In genomic region chr19:16266586-16266942, GRCh38 we compare ENCODE assay signal across 16 cellular contexts. TPM values are rescaled to one million over a fixed set of nuclear protein-coding genes. Genes with fewer than 3 reads are reported as not detected.
DNase-seq lines count a peak whose midpoint lies in the region; ATAC-seq and TF ChIP-seq lines count a peak whose summit lies in the region.
"Had no signal": no experiment of that assay in that cellular context is flagged by ENCODE, and none has a peak within 500 bp of the region (broad histone marks: within the 10 kb centered on the region; RNA-seq: fewer than 3 reads in every experiment).

No MANE protein-coding gene starts in this region.

- peak overlapping the region; percentile 6 for H3K4me3 ChIP-seq in effector memory CD4-positive, alpha-beta T cell (ENCODE audit: insufficient read depth, low read depth, low read length, poor library complexity, severe bottlenecking)
- H3K4me3 ChIP-seq: SJSA1, upper lobe of left lung had no signal

- peaks cover 52% of the 10 kb centered on the region for H3K4me1 ChIP-seq in effector memory CD4-positive, alpha-beta T cell (ENCODE audit: control insufficient read depth, insufficient read depth, low read length, poor library complexity, severe bottlenecking)
- H3K4me1 ChIP-seq: SJSA1 had no signal

- H3K9me3 Mint-ChIP-seq in osteocyte (ENCODE audit: unreplicated experiment), result no peaks in the 10 kb centered on the region
- H3K9me3 Mint-ChIP-seq: activated naive CD4-positive, alpha-beta T cell treated with anti-CD3 and anti-CD28 coated beads, Interleukin-2, amount 50 U/mL, for 72 hours had no signal

- no peak overlapping the region for H3K27ac Mint-ChIP-seq in osteocyte (ENCODE audit: unreplicated experiment)
- H3K27ac Mint-ChIP-seq: activated naive CD4-positive, alpha-beta T cell treated with anti-CD3 and anti-CD28 coated beads, Interleukin-2, amount 50 U/mL, for 72 hours had no signal

- ATAC-seq in HG03460 (IDR thresholded peaks at IDR 0.05; ENCODE audit: unreplicated experiment), result no peak
- ATAC-seq: left lobe of liver had no signal

- no peaks in the 10 kb centered on the region for H3K36me3 Mint-ChIP-seq in osteocyte (ENCODE audit: unreplicated experiment)
- H3K36me3 Mint-ChIP-seq: activated naive CD4-positive, alpha-beta T cell treated with anti-CD3 and anti-CD28 coated beads, Interleukin-2, amount 50 U/mL, for 72 hours had no signal

- TF ChIP-seq CTCF in osteocyte (IDR thresholded peaks at IDR 0.05), result no peak

- H3K27ac ChIP-seq in effector memory CD4-positive, alpha-beta T cell (ENCODE audit: insufficient read depth, low read length, poor library complexity, severe bottlenecking), result peak overlapping the region; percentile 49
- H3K27ac ChIP-seq: C4-2B, neutrophil, SJSA1, upper lobe of left lung had no signal

- H3K4me3 Mint-ChIP-seq in osteocyte (ENCODE audit: unreplicated experiment), result no peak overlapping the region

- no peaks in the 10 kb centered on the region for H3K27me3 ChIP-seq in effector memory CD4-positive, alpha-beta T cell (replicated peaks; ENCODE audit: control insufficient read depth, insufficient read depth, low read length, poor library complexity, severe bottlenecking)
- H3K27me3 ChIP-seq: SJSA1, upper lobe of left lung had no signal

- no peaks in the 10 kb centered on the region for H3K4me1 Mint-ChIP-seq in osteocyte (ENCODE audit: unreplicated experiment)

- DNase-seq in T-helper 22 cell (ENCODE audit: low read depth) (peak; percentile 63), activated T-cell treated with anti-CD3 and anti-CD28 coated beads for 1 hour (ENCODE audit: low read depth) (peak; percentile 33), DMS153 treated with DMSO at 0.1 percent for 48 hours (lab: John Stamatoyannopoulos, UW; ENCODE audit: unreplicated experiment) (no peak), NCI-H345 (lab: John Stamatoyannopoulos, UW) (no peak), osteocyte (ENCODE audit: extremely low spot score, unreplicated experiment) (no peak)
- DNase-seq in effector memory CD4-positive, alpha-beta T cell, result peak; percentile 43 to 65 (median 59)
- DNase-seq in stimulated activated CD8-positive, alpha-beta memory T cell treated with anti-CD3 and anti-CD28 coated beads, Interleukin-4, amount 100 ng/mL, for 48 hours, result peak; percentile 75
- DNase-seq: cortex of kidney, NCI-H526 treated with DMSO at 0.1 percent for 48 hours, upper lobe of left lung had no signal

- no peaks in the 10 kb centered on the region for H3K36me3 ChIP-seq in effector memory CD4-positive, alpha-beta T cell (ENCODE audit: control insufficient read depth, insufficient read depth, low read length)
- H3K36me3 ChIP-seq: neutrophil, SJSA1, upper lobe of left lung had no signal

- H3K27me3 Mint-ChIP-seq in osteocyte (ENCODE audit: unreplicated experiment), result peaks cover 20% of the 10 kb centered on the region

- no peaks in the 10 kb centered on the region for H3K9me3 ChIP-seq in effector memory CD4-positive, alpha-beta T cell (ENCODE audit: control insufficient read depth, low read length)
- H3K9me3 ChIP-seq: neutrophil, SJSA1, upper lobe of left lung had no signal

RNA-seq across cellular contexts. Expression of gene KLF2, which starts 58.1 kb away (rescaled TPM):
- 41.4 and 55.5 TPM in 2 replicates for total RNA-seq in osteocyte

Comparison
In these comparisons a context has a peak if more than half of its experiments do, and no peak if none do; other contexts are left out.
1. DNase-seq: peak in T-helper 22 cell (single experiment), activated T-cell treated with anti-CD3 and anti-CD28 coated beads for 1 hour (single experiment), effector memory CD4-positive, alpha-beta T cell (3 of 3) and stimulated activated CD8-positive, alpha-beta memory T cell treated with anti-CD3 and anti-CD28 coated beads, Interleukin-4, amount 100 ng/mL, for 48 hours (single experiment); none in DMS153 treated with DMSO at 0.1 percent for 48 hours (single experiment), NCI-H345 (single experiment) and osteocyte (single experiment).